8 cellular contexts compared by ENCODE assay signal in the genomic region with DNA sequence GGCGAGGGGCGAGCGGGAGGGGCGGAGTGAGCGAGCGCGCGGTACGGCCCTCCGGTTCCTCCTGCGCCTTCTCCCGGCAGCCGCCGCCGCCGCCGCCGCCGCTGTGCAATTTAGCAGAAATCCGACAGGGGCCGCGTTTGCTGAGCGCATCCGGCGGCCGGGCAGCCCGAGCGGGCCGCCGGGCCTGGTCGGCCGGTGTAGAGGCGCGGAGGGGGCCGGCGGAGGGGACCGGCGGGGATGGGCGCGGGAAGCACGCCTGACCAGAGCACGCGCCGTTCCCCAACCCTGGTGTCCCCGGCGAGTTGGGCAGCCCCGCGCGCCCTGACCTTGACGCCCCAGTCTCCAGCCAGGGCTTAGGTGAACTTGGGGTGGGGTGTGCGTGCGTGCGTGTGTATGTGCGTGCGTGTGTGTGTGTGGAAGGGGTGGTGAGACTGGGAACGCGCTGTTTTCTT.
DNase-seq lines count a peak whose midpoint lies in the region; ATAC-seq and TF ChIP-seq lines count a peak whose summit lies in the region.

No MANE protein-coding gene starts in this region.

- no peak overlapping the region for H3K27ac Mint-ChIP-seq in activated naive CD8-positive, alpha-beta T cell treated with anti-CD3 and anti-CD28 coated beads, Interleukin-2, amount 10 ng/mL, durations not matched to agents 7 days and 5 days

- no peaks in the 10 kb centered on the region for H3K9me3 Mint-ChIP-seq in activated naive CD8-positive, alpha-beta T cell treated with anti-CD3 and anti-CD28 coated beads, Interleukin-2, amount 10 ng/mL, durations not matched to agents 7 days and 5 days

- peaks cover 71% of the 10 kb centered on the region for H3K27me3 Mint-ChIP-seq in activated naive CD8-positive, alpha-beta T cell treated with anti-CD3 and anti-CD28 coated beads, Interleukin-2, amount 10 ng/mL, durations not matched to agents 7 days and 5 days

- peak; percentile 3 for DNase-seq in SIG-M5 treated with dmso at 0.1 percent for 504 hours (lab: John Stamatoyannopoulos, UW; ENCODE audit: unreplicated experiment)
- no peak for DNase-seq in SIG-M5 (lab: John Stamatoyannopoulos, UW)
- peak; percentile 41 for DNase-seq in NCI-H69 (lab: John Stamatoyannopoulos, UW)
- peak; percentile 82 for DNase-seq in activated naive CD8-positive, alpha-beta T cell treated with anti-CD3 and anti-CD28 coated beads, Interleukin-2, amount 10 ng/mL, durations not matched to agents 7 days and 5 days
- peak; percentile 64 for DNase-seq in left ventricle myocardium inferior
- peak; percentile 89 for DNase-seq in posterior vena cava (ENCODE audit: low spot score)

- no peaks in the 10 kb centered on the region for H3K9me3 ChIP-seq in left ventricle myocardium inferior (replicated peaks)

- H3K4me1 Mint-ChIP-seq in activated naive CD8-positive, alpha-beta T cell treated with anti-CD3 and anti-CD28 coated beads, Interleukin-2, amount 10 ng/mL, durations not matched to agents 7 days and 5 days: peaks cover 16% of the 10 kb centered on the region

- H3K36me3 Mint-ChIP-seq in activated naive CD8-positive, alpha-beta T cell treated with anti-CD3 and anti-CD28 coated beads, Interleukin-2, amount 10 ng/mL, durations not matched to agents 7 days and 5 days: peaks cover 2% of the 10 kb centered on the region

- peak overlapping the region; percentile 55 for H3K27ac ChIP-seq in left ventricle myocardium inferior (replicated peaks)

- peak; percentile 78 for TF ChIP-seq CTCF in left ventricle myocardium inferior (IDR thresholded peaks at IDR 0.05; ENCODE audit: borderline replicate concordance)

- intact Hi-C loops in left ventricle myocardium inferior (cut with micrococcal nuclease): no loop called here
- intact Hi-C loops in posterior vena cava (cut with DNase I): loop anchor here in 1 of 2 donors (10.0 kb wide), 1 partner anchor 417 kb away; no protein-coding TSS in a partner anchor

- H3K4me1 ChIP-seq in left ventricle myocardium inferior: peaks cover 49% of the 10 kb centered on the region

- H3K36me3 ChIP-seq in left ventricle myocardium inferior: no peaks in the 10 kb centered on the region

- POLR2A ChIA-PET in activated naive CD8-positive, alpha-beta T cell treated with anti-CD3 and anti-CD28 coated beads, Interleukin-2, amount 10 ng/mL, durations not matched to agents 7 days and 5 days (lab: Charles Lee): no interaction called here

- H3K4me3 Mint-ChIP-seq in activated naive CD8-positive, alpha-beta T cell treated with anti-CD3 and anti-CD28 coated beads, Interleukin-2, amount 10 ng/mL, durations not matched to agents 7 days and 5 days: peak overlapping the region; percentile 48

- ATAC-seq in HG02610 (IDR thresholded peaks at IDR 0.05; ENCODE audit: unreplicated experiment) (peak; percentile 59), HG02798 (IDR thresholded peaks at IDR 0.05; ENCODE audit: poor library complexity, unreplicated experiment) (no peak)
- peak; percentile 65 for ATAC-seq in activated naive CD8-positive, alpha-beta T cell treated with anti-CD3 and anti-CD28 coated beads, Interleukin-2, amount 10 ng/mL, durations not matched to agents 7 days and 5 days (ENCODE audit: low read depth)

- H3K4me3 ChIP-seq in left ventricle myocardium inferior: peak overlapping the region; percentile 71

- peaks cover 98% of the 10 kb centered on the region for H3K27me3 ChIP-seq in left ventricle myocardium inferior (ENCODE audit: low read depth)
